In genomic region chr22:31346255-31346732, GRCh38 we compare ENCODE assay signal across 7 cellular contexts.
A peak's percentile ranks its signal among the peaks of the same experiment; 100 is the strongest.
DNase-seq lines count a peak whose midpoint lies in the region; ATAC-seq and TF ChIP-seq lines count a peak whose summit lies in the region.

A gene with protein sequence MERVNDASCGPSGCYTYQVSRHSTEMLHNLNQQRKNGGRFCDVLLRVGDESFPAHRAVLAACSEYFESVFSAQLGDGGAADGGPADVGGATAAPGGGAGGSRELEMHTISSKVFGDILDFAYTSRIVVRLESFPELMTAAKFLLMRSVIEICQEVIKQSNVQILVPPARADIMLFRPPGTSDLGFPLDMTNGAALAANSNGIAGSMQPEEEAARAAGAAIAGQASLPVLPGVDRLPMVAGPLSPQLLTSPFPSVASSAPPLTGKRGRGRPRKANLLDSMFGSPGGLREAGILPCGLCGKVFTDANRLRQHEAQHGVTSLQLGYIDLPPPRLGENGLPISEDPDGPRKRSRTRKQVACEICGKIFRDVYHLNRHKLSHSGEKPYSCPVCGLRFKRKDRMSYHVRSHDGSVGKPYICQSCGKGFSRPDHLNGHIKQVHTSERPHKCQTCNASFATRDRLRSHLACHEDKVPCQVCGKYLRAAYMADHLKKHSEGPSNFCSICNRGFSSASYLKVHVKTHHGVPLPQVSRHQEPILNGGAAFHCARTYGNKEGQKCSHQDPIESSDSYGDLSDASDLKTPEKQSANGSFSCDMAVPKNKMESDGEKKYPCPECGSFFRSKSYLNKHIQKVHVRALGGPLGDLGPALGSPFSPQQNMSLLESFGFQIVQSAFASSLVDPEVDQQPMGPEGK (minus strand): TSS chr22:31346346. CDS start chr22:31345602, 744 bp downstream.

- peak; percentile 44 for DNase-seq in NCI-H524 treated with DMSO at 0.1 percent for 48 hours (lab: John Stamatoyannopoulos, UW)
- DNase-seq in activated CD4-positive, alpha-beta T cell treated with anti-CD3 and anti-CD28 coated beads, Interleukin-2, amount 50 U/mL, for 1 hour = peak; percentile 75
- DNase-seq in effector memory CD4-positive, alpha-beta T cell = peak; percentile 66 to 77 (median 74)
- DNase-seq in memory B cell (ENCODE audit: low spot score in 2 of 2) = peak in 1 of 2 donors; percentile 73
- peak; percentile 52 for DNase-seq in stimulated activated CD8-positive, alpha-beta memory T cell treated with anti-CD3 and anti-CD28 coated beads, Interleukin-12 subunit alpha, Interleukin-12 subunit beta, amount 100 ng/mL, for 24 hours (ENCODE audit: extremely low read depth)

- TF ChIP-seq POLR2A in GM15510 (IDR thresholded peaks at IDR 0.05; ENCODE audit: borderline replicate concordance, extremely low read depth, insufficient read length) = peak; percentile 63

- no peaks in the 10 kb centered on the region for H3K9me3 Mint-ChIP-seq in memory B cell

- H3K36me3 ChIP-seq in effector memory CD4-positive, alpha-beta T cell (ENCODE audit: control insufficient read depth, insufficient read depth, low read length) = peaks cover 11% of the 10 kb centered on the region

- no peaks in the 10 kb centered on the region for H3K9me3 ChIP-seq in effector memory CD4-positive, alpha-beta T cell (ENCODE audit: control insufficient read depth, low read length)

- peaks cover 36% of the 10 kb centered on the region for H3K4me1 ChIP-seq in effector memory CD4-positive, alpha-beta T cell (ENCODE audit: control insufficient read depth, insufficient read depth, low read length, poor library complexity, severe bottlenecking)

- H3K27me3 ChIP-seq in effector memory CD4-positive, alpha-beta T cell (replicated peaks; ENCODE audit: control insufficient read depth, insufficient read depth, low read length, poor library complexity, severe bottlenecking) = no peaks in the 10 kb centered on the region

- ATAC-seq in HG02981 (IDR thresholded peaks at IDR 0.05; ENCODE audit: unreplicated experiment) (peak; percentile 25), memory B cell (ENCODE audit: low read depth) (peak; percentile 61)

- H3K4me1 Mint-ChIP-seq in memory B cell = peaks cover 28% of the 10 kb centered on the region

- H3K4me3 Mint-ChIP-seq in memory B cell = peak within 1 kb of the TSS; percentile 87

- peak within 1 kb of the TSS; percentile 66 for H3K27ac ChIP-seq in effector memory CD4-positive, alpha-beta T cell (ENCODE audit: insufficient read depth, low read length, poor library complexity, severe bottlenecking)

- peak within 1 kb of the TSS; percentile 85 for H3K27ac Mint-ChIP-seq in memory B cell

- peaks cover 3% of the 10 kb centered on the region for H3K36me3 Mint-ChIP-seq in memory B cell

- no peaks in the 10 kb centered on the region for H3K27me3 Mint-ChIP-seq in memory B cell

- peak within 1 kb of the TSS; percentile 67 for H3K4me3 ChIP-seq in effector memory CD4-positive, alpha-beta T cell (ENCODE audit: insufficient read depth, low read depth, low read length, poor library complexity, severe bottlenecking)
